ENCODE assay signal across 8 cellular contexts in the genomic region with DNA sequence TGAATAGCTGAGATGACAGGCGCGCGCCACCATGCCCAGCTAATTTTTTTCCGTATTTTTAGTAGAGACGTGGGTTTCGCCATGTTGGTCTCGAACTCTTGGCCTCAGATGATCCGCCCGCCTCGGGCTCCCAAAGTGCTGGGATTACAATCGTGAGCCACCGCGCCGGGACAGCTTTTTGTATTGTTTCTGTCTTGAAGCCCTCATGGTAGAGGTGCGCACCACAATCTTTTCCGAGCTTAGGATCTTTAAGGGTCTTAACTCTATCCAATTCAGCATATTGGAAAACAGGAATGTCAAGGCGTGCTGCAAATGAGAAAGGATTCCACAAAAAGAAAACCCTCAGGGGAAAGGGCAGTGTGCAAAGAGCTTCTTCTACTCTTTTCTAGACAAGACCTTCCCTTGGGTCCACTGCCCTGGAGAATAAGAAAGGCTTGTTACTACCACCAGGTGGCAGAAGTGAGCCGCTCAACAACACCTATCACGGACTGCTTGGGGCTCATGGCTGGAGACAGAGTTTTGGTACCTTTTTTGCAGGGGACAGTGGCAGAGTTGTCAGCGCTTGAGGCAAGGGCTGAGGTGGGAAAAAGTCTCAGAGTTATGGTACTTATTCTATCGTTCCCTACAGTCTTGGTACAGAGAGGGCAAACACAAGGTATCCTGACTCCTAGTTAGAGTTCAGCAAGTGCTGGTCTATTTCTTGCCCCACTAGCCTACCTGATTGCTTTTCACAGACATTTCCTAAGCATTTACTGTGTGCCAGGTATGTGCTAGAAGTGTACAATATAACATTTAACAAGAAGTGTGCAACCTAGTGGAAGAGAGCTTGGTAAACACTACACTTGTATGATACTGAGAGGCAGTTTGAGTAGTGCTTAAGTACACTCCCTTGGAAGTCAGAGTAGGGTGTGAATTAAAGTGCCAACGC. TPM values are rescaled to one million over a fixed set of nuclear protein-coding genes. Genes with fewer than 3 reads are reported as not detected.
A peak's percentile ranks its signal among the peaks of the same experiment; 100 is the strongest.
DNase-seq lines count a peak whose midpoint lies in the region; ATAC-seq and TF ChIP-seq lines count a peak whose summit lies in the region.

No MANE protein-coding gene starts in this region.

- intact Hi-C loops in lower lobe of right lung (cut with DNase I): loop anchor here (5.0 kb wide), 1 partner anchor 70 kb away; a partner anchor contains a TSS

- H3K9me3 ChIP-seq in lower lobe of right lung: no peaks in the 10 kb centered on the region

- no peak overlapping the region for H3K4me3 ChIP-seq in lower lobe of right lung

- ATAC-seq in GM18511 (IDR thresholded peaks at IDR 0.05; ENCODE audit: unreplicated experiment): peak; percentile 66
- peak; percentile 56 for ATAC-seq in HG03565 (IDR thresholded peaks at IDR 0.05; ENCODE audit: unreplicated experiment)
- ATAC-seq in lower lobe of right lung: peak; percentile 97 to 98

- peak; percentile 91 for TF ChIP-seq CTCF in lower lobe of right lung (IDR thresholded peaks at IDR 0.05)

- H3K4me1 ChIP-seq in lower lobe of right lung: no peaks in the 10 kb centered on the region

- no peaks in the 10 kb centered on the region for H3K27me3 ChIP-seq in lower lobe of right lung (ENCODE audit: low read depth)

- no peaks in the 10 kb centered on the region for H3K36me3 ChIP-seq in lower lobe of right lung

- H3K27ac ChIP-seq in lower lobe of right lung: no peak overlapping the region

- peak; percentile 76 for DNase-seq in A172 (ENCODE audit: low spot score)
- peak; percentile 79 for DNase-seq in NCI-H774 (lab: John Stamatoyannopoulos, UW)
- DNase-seq in activated CD4-positive, alpha-beta T cell treated with anti-CD3 and anti-CD28 coated beads, Interleukin-2, amount 50 U/mL, for 24 hours (ENCODE audit: low read depth in 1 of 2, low spot score in 1 of 2): peak; percentile 62 to 83
- DNase-seq in dermis microvascular lymphatic vessel endothelial cell (ENCODE audit: low read depth in 2 of 2): peak; percentile 77 to 87
- peak; percentile 81 for DNase-seq in lower lobe of right lung
- DNase-seq in stimulated activated CD8-positive, alpha-beta memory T cell treated with anti-CD3 and anti-CD28 coated beads, Interleukin-12 subunit alpha, Interleukin-12 subunit beta, amount 100 ng/mL, for 4 hours (ENCODE audit: low read depth): peak; percentile 59

RNA-seq across cellular contexts. Expression of a gene that starts 16.4 kb away (rescaled TPM):
- total RNA-seq in A172 (2014; rRNA removed; shearing (Covaris generic)): 0.05 TPM in 1 of 2 replicates, not detected in the other
- not detected in 2 replicates for total RNA-seq in dermis microvascular lymphatic vessel endothelial cell
- total RNA-seq in lower lobe of right lung: not detected

RNA-seq across cellular contexts. Expression of a gene that starts 27.4 kb away (rescaled TPM):
- 30.2 and 32.8 TPM in 2 replicates for total RNA-seq in A172 (2014; rRNA removed; shearing (Covaris generic))
- 24.4 and 32.0 TPM in 2 replicates for total RNA-seq in dermis microvascular lymphatic vessel endothelial cell
- total RNA-seq in lower lobe of right lung: 91.1 TPM

RNA-seq across cellular contexts. Expression of a gene that starts 31.2 kb away (rescaled TPM):
- 48.4 and 62.9 TPM in 2 replicates for total RNA-seq in A172 (2014; rRNA removed; shearing (Covaris generic))
- total RNA-seq in dermis microvascular lymphatic vessel endothelial cell: 31.8 and 31.9 TPM in 2 replicates
- 45.2 TPM for total RNA-seq in lower lobe of right lung

RNA-seq across cellular contexts. Expression of a gene that starts 53.1 kb away (rescaled TPM):
- 65.1 and 74.0 TPM in 2 replicates for total RNA-seq in A172 (2014; rRNA removed; shearing (Covaris generic))
- 29.5 and 36.0 TPM in 2 replicates for total RNA-seq in dermis microvascular lymphatic vessel endothelial cell
- 35.3 TPM for total RNA-seq in lower lobe of right lung

RNA-seq across cellular contexts. Expression of a gene that starts 57.3 kb away (rescaled TPM):
- 407 and 456 TPM in 2 replicates for total RNA-seq in A172 (2014; rRNA removed; shearing (Covaris generic))
- total RNA-seq in dermis microvascular lymphatic vessel endothelial cell (350 and 426 TPM in 2 replicates), lower lobe of right lung (474 TPM)
